Comparison of ENCODE assay signal across 21 cellular contexts in genomic region chr5:56064984-56065383, GRCh38.
DNase-seq lines count a peak whose midpoint lies in the region; ATAC-seq and TF ChIP-seq lines count a peak whose summit lies in the region.
"Had no signal": no experiment of that assay in that cellular context is flagged by ENCODE, and none has a peak within 500 bp of the region (broad histone marks: within the 10 kb centered on the region; RNA-seq: fewer than 3 reads in every experiment).

No MANE protein-coding gene starts in this region.

- ATAC-seq in activated T-cell treated with anti-CD3 and anti-CD28 coated beads, Interleukin-2, amount 50 U/mL, for 4 hours = peak; percentile 38 to 52
- peak; percentile 53 for ATAC-seq in GM21528 (IDR thresholded peaks at IDR 0.05; ENCODE audit: low FRiP score, unreplicated experiment)
- no peak for ATAC-seq in GM21529 (IDR thresholded peaks at IDR 0.05; ENCODE audit: unreplicated experiment)
- no peak for ATAC-seq in HG02571 (IDR thresholded peaks at IDR 0.05; ENCODE audit: unreplicated experiment)
- ATAC-seq: A549; effector memory CD8-positive, alpha-beta T cell; T-helper 17 cell; upper lobe of right lung had no signal

- H3K27me3 Mint-ChIP-seq in activated T-cell treated with anti-CD3 and anti-CD28 coated beads, Interleukin-2, amount 50 U/mL, for 4 hours (ENCODE audit: low read depth) = no peaks in the 10 kb centered on the region
- H3K27me3 Mint-ChIP-seq in nephron (ENCODE audit: low read depth) = peaks cover 3% of the 10 kb centered on the region
- H3K27me3 Mint-ChIP-seq: T-helper 17 cell had no signal

- H3K27ac Mint-ChIP-seq in nephron = peak overlapping the region in 2 of 3 experiments; percentile 2 to 28
- H3K27ac Mint-ChIP-seq: activated CD4-positive, alpha-beta memory T cell treated with anti-CD3 and anti-CD28 coated beads, Interleukin-2, amount 10 ng/mL, durations not matched to agents 7 days and 5 days; effector memory CD8-positive, alpha-beta T cell; naive B cell; T-helper 17 cell had no signal

- H3K4me1 Mint-ChIP-seq in activated T-cell treated with anti-CD3 and anti-CD28 coated beads, Interleukin-2, amount 50 U/mL, for 4 hours (ENCODE audit: low read depth) = peaks cover 46% of the 10 kb centered on the region
- H3K4me1 Mint-ChIP-seq in nephron = peaks cover 19% of the 10 kb centered on the region
- H3K4me1 Mint-ChIP-seq: naive B cell had no signal

- no peak overlapping the region for H3K4me3 Mint-ChIP-seq in activated T-cell treated with anti-CD3 and anti-CD28 coated beads, Interleukin-2, amount 50 U/mL, for 4 hours
- H3K4me3 Mint-ChIP-seq in nephron = no peak overlapping the region
- H3K4me3 Mint-ChIP-seq: activated CD4-positive, alpha-beta memory T cell treated with anti-CD3 and anti-CD28 coated beads, Interleukin-2, amount 10 ng/mL, durations not matched to agents 7 days and 5 days; effector memory CD8-positive, alpha-beta T cell; naive B cell; T-helper 17 cell had no signal

- no peaks in the 10 kb centered on the region for H3K9me3 Mint-ChIP-seq in activated T-cell treated with anti-CD3 and anti-CD28 coated beads, Interleukin-2, amount 50 U/mL, for 4 hours
- H3K9me3 Mint-ChIP-seq in nephron = no peaks in the 10 kb centered on the region
- H3K9me3 Mint-ChIP-seq: activated CD4-positive, alpha-beta memory T cell treated with anti-CD3 and anti-CD28 coated beads, Interleukin-2, amount 10 ng/mL, durations not matched to agents 7 days and 5 days; effector memory CD8-positive, alpha-beta T cell; naive B cell had no signal

- no peaks in the 10 kb centered on the region for H3K36me3 Mint-ChIP-seq in activated T-cell treated with anti-CD3 and anti-CD28 coated beads, Interleukin-2, amount 50 U/mL, for 4 hours (ENCODE audit: insufficient read depth)
- no peaks in the 10 kb centered on the region for H3K36me3 Mint-ChIP-seq in nephron (ENCODE audit: low read depth)
- H3K36me3 Mint-ChIP-seq: naive B cell had no signal

- no peak for TF ChIP-seq CTCF in nephron (IDR thresholded peaks at IDR 0.05; ENCODE audit: unreplicated experiment in 3 of 3)

- no peak for DNase-seq in activated T-cell treated with anti-CD3 and anti-CD28 coated beads, Interleukin-2, amount 50 U/mL, for 4 hours
- DNase-seq in activated T-cell treated with anti-CD3 and anti-CD28 coated beads for 4 hours (no peak), LHCN-M2 (ENCODE audit: low read depth) (peak; percentile 16), NCI-H1436 treated with DMSO at 0.1 percent for 48 hours (lab: John Stamatoyannopoulos, UW) (no peak)
- DNase-seq: activated CD4-positive, alpha-beta memory T cell treated with anti-CD3 and anti-CD28 coated beads, Interleukin-2, amount 10 ng/mL, durations not matched to agents 7 days and 5 days; activated effector memory CD4-positive, alpha-beta T cell treated with anti-CD3 and anti-CD28 coated beads, Interleukin-2, amount 50 U/mL, for 16 hours; aorta; effector memory CD8-positive, alpha-beta T cell; islet precursor cell; naive B cell; NCI-H1417 treated with DMSO at 0.1 percent for 48 hours; NCI-H2171; PC-9; SJCRH30; T-helper 17 cell; upper lobe of right lung had no signal

Comparison
In these comparisons a context has a peak if more than half of its experiments do, and no peak if none do; other contexts are left out.
1. ATAC-seq: peak in activated T-cell treated with anti-CD3 and anti-CD28 coated beads, Interleukin-2, amount 50 U/mL, for 4 hours (2 of 2) and GM21528 (single experiment); none in GM21529 (single experiment) and HG02571 (single experiment).